In genomic region chr10:61867817-61868216, GRCh38 we compare ENCODE assay signal across 8 cellular contexts. TPM values are rescaled to one million over a fixed set of nuclear protein-coding genes. Genes with fewer than 3 reads are reported as not detected.
DNase-seq lines count a peak whose midpoint lies in the region; ATAC-seq and TF ChIP-seq lines count a peak whose summit lies in the region.
"Not testable (repeated sequence)": the region's sequence is repeated elsewhere in the genome, so short reads cannot be mapped to it uniquely, and the experiment has no call there.

No MANE protein-coding gene starts in this region.

- peak in 1 of 4 experiments; percentile 42 for ATAC-seq in T-cell (replicated peaks in 1 of 4)
- not testable (repeated sequence) for ATAC-seq in effector memory CD8-positive, alpha-beta T cell (replicated peaks); lower lobe of right lung; stimulated activated memory B cell treated with anti-CD40 and anti-IgM and Interleukin-4, amounts not matched to agents 10 μg/mL and 1 μg/mL and 100 μg/mL, for 72 hours

- not testable (repeated sequence) for TF ChIP-seq CTCF in CD14-positive monocyte (IDR thresholded peaks at IDR 0.05)
- TF ChIP-seq CTCF in lower lobe of right lung (IDR thresholded peaks at IDR 0.05), result peak; percentile 28

- intact Hi-C loops in CD14-positive monocyte (cut with micrococcal nuclease); lower lobe of right lung (cut with DNase I): not testable (repeated sequence)

- H3K36me3 ChIP-seq in lower lobe of right lung, result not testable (repeated sequence)

- not testable (repeated sequence) for H3K27ac Mint-ChIP-seq in CD14-positive monocyte
- H3K27ac Mint-ChIP-seq in T-cell, result peak overlapping the region; percentile 36 to 84
- peak overlapping the region; percentile 73 for H3K27ac Mint-ChIP-seq in activated naive CD4-positive, alpha-beta T cell treated with anti-CD3 and anti-CD28 coated beads, Interleukin-2, amount 10 ng/mL, durations not matched to agents 7 days and 5 days
- H3K27ac Mint-ChIP-seq in effector memory CD8-positive, alpha-beta T cell, result peak overlapping the region in 1 of 2 donors; percentile 26
- H3K27ac Mint-ChIP-seq in stimulated activated memory B cell treated with anti-CD40 and anti-IgM and Interleukin-4, amounts not matched to agents 10 μg/mL and 1 μg/mL and 100 μg/mL, for 72 hours, result peak overlapping the region; percentile 77

- H3K27me3 Mint-ChIP-seq in CD14-positive monocyte (ENCODE audit: low read depth in 3 of 3); T-cell; activated naive CD4-positive, alpha-beta T cell treated with anti-CD3 and anti-CD28 coated beads, Interleukin-2, amount 10 ng/mL, durations not matched to agents 7 days and 5 days; stimulated activated memory B cell treated with anti-CD40 and anti-IgM and Interleukin-4, amounts not matched to agents 10 μg/mL and 1 μg/mL and 100 μg/mL, for 72 hours: not testable (repeated sequence)
- H3K27me3 Mint-ChIP-seq in effector memory CD8-positive, alpha-beta T cell, result peaks cover 0 to 17% of the 10 kb centered on the region in 2 donors

- H3K4me1 ChIP-seq in lower lobe of right lung, result not testable (repeated sequence)

- not testable (repeated sequence) for H3K27me3 ChIP-seq in lower lobe of right lung (ENCODE audit: low read depth)

- not testable (repeated sequence) for H3K4me1 Mint-ChIP-seq in CD14-positive monocyte; T-cell; effector memory CD8-positive, alpha-beta T cell (ENCODE audit: low read depth in 2 of 2); stimulated activated memory B cell treated with anti-CD40 and anti-IgM and Interleukin-4, amounts not matched to agents 10 μg/mL and 1 μg/mL and 100 μg/mL, for 72 hours
- H3K4me1 Mint-ChIP-seq in activated naive CD4-positive, alpha-beta T cell treated with anti-CD3 and anti-CD28 coated beads, Interleukin-2, amount 10 ng/mL, durations not matched to agents 7 days and 5 days, result peaks cover 12% of the 10 kb centered on the region

- peak overlapping the region; percentile 74 to 82 for H3K4me3 Mint-ChIP-seq in CD14-positive monocyte
- H3K4me3 Mint-ChIP-seq in T-cell, result peak overlapping the region; percentile 69 to 71 (median 70)
- H3K4me3 Mint-ChIP-seq in activated naive CD4-positive, alpha-beta T cell treated with anti-CD3 and anti-CD28 coated beads, Interleukin-2, amount 10 ng/mL, durations not matched to agents 7 days and 5 days, result peak overlapping the region; percentile 53
- H3K4me3 Mint-ChIP-seq in effector memory CD8-positive, alpha-beta T cell, result peak overlapping the region; percentile 56 to 69
- H3K4me3 Mint-ChIP-seq in stimulated activated memory B cell treated with anti-CD40 and anti-IgM and Interleukin-4, amounts not matched to agents 10 μg/mL and 1 μg/mL and 100 μg/mL, for 72 hours, result peak overlapping the region; percentile 79

- not testable (repeated sequence) for H3K9me3 Mint-ChIP-seq in CD14-positive monocyte; T-cell; activated naive CD4-positive, alpha-beta T cell treated with anti-CD3 and anti-CD28 coated beads, Interleukin-2, amount 10 ng/mL, durations not matched to agents 7 days and 5 days; effector memory CD8-positive, alpha-beta T cell; stimulated activated memory B cell treated with anti-CD40 and anti-IgM and Interleukin-4, amounts not matched to agents 10 μg/mL and 1 μg/mL and 100 μg/mL, for 72 hours

- not testable (repeated sequence) for H3K9me3 ChIP-seq in lower lobe of right lung

- DNase-seq in CD14-positive monocyte (ENCODE audit: low spot score) (peak; percentile 43), T-cell (peak; percentile 33 to 77 (median 59)), lower lobe of right lung (peak; percentile 77)
- DNase-seq in activated CD8-positive, alpha-beta memory T cell treated with anti-CD3 and anti-CD28 coated beads for 4 hours (ENCODE audit: low read depth in 2 of 2), result peak; percentile 18 to 28
- DNase-seq in activated naive CD4-positive, alpha-beta T cell treated with anti-CD3 and anti-CD28 coated beads, Interleukin-2, amount 10 ng/mL, durations not matched to agents 7 days and 5 days, result peak; percentile 79
- DNase-seq in effector memory CD8-positive, alpha-beta T cell, result peak; percentile 16 to 49 (median 43)
- DNase-seq in stimulated activated CD4-positive, alpha-beta T cell treated with anti-CD3 and anti-CD28 coated beads, Interleukin-15, amount 100 ng/mL, for 24 hours, result peak; percentile 57

- H3K27ac ChIP-seq in lower lobe of right lung, result peak overlapping the region; percentile 61

- CTCF ChIA-PET in T-cell (lab: Charles Lee), result interaction anchor here (0.6 to 1.4 kb wide), 8 partner anchors 29 to 503 kb away, joined by 3 to 8 read pairs (median 4); no protein-coding TSS in a partner anchor
- CTCF ChIA-PET in activated naive CD4-positive, alpha-beta T cell treated with anti-CD3 and anti-CD28 coated beads, Interleukin-2, amount 10 ng/mL, durations not matched to agents 7 days and 5 days (lab: Charles Lee), result interaction anchor here (0.8 to 3.4 kb wide), 6 partner anchors 102 to 727 kb away, joined by 3 to 20 read pairs (median 3); no protein-coding TSS in a partner anchor

- POLR2A ChIA-PET in T-cell (lab: Charles Lee), result interaction anchor here in 1 of 2 donors (0.5 to 0.6 kb wide), 2 partner anchors 29 to 195 kb away, joined by 3 to 4 read pairs; no protein-coding TSS in a partner anchor

- H3K36me3 Mint-ChIP-seq in CD14-positive monocyte; T-cell; activated naive CD4-positive, alpha-beta T cell treated with anti-CD3 and anti-CD28 coated beads, Interleukin-2, amount 10 ng/mL, durations not matched to agents 7 days and 5 days; effector memory CD8-positive, alpha-beta T cell (ENCODE audit: insufficient read depth); stimulated activated memory B cell treated with anti-CD40 and anti-IgM and Interleukin-4, amounts not matched to agents 10 μg/mL and 1 μg/mL and 100 μg/mL, for 72 hours: not testable (repeated sequence)

- peak overlapping the region; percentile 49 for H3K4me3 ChIP-seq in lower lobe of right lung

RNA-seq across cellular contexts. Expression of gene ARID5B, which starts 33.7 kb away (rescaled TPM):
- polyA plus RNA-seq in CD14-positive monocyte, result 1 to 10 TPM; 1.5 to 2.5 TPM
- total RNA-seq in T-cell (10 to 100 TPM; 34.0 to 75.5 (median 42.5) TPM), lower lobe of right lung (29.8 TPM)

Comparison
In these comparisons a context has a peak if more than half of its experiments do, and no peak if none do; other contexts are left out.
1. DNase-seq: peak in every context shown above with its lines; median percentile 79 in activated naive CD4-positive, alpha-beta T cell treated with anti-CD3 and anti-CD28 coated beads, Interleukin-2, amount 10 ng/mL, durations not matched to agents 7 days and 5 days; 77 in lower lobe of right lung; 59 in T-cell; 57 in stimulated activated CD4-positive, alpha-beta T cell treated with anti-CD3 and anti-CD28 coated beads, Interleukin-15, amount 100 ng/mL, for 24 hours; 43 in CD14-positive monocyte; 43 in effector memory CD8-positive, alpha-beta T cell; 23 in activated CD8-positive, alpha-beta memory T cell treated with anti-CD3 and anti-CD28 coated beads for 4 hours.